In genomic region chr13:98651716-98652115, GRCh38 we compare ENCODE assay signal across 28 cellular contexts.
DNase-seq lines count a peak whose midpoint lies in the region; ATAC-seq, FAIRE-seq and TF ChIP-seq lines count a peak whose summit lies in the region.
"Had no signal": no experiment of that assay in that cellular context is flagged by ENCODE, and none has a peak within 500 bp of the region (broad histone marks: within the 10 kb centered on the region; RNA-seq: fewer than 3 reads in every experiment).

No MANE protein-coding gene starts in this region.

- WGBS in esophagus muscularis mucosa = 80% methylated on average over 6 of the region's 6 CpGs

- H3K4me1 Mint-ChIP-seq in CD14-positive monocyte = peaks cover 38% of the 10 kb centered on the region

- DNase-seq in CD14-positive monocyte (ENCODE audit: low spot score) (no peak), Peyer's patch (peak in 1 of 3 donors; percentile 28), epidermal melanocyte (ENCODE audit: insufficient read length, low spot score) (peak; percentile 55), esophagus muscularis mucosa (ENCODE audit: extremely low spot score) (no peak), GM19239 (ENCODE audit: insufficient read length, low spot score) (no peak)
- no peak for DNase-seq in activated CD4-positive, alpha-beta T cell treated with anti-CD3 and anti-CD28 coated beads for 1 hour
- DNase-seq: ACHN; CD8-positive, alpha-beta T cell; DMS53; GDM1; Kasumi-1; NCI-H1092; NCI-H1436 treated with DMSO at 0.1 percent for 48 hours; NCI-H2029 treated with DMSO at 0.1 percent for 48 hours; NCI-H226; NCI-H510A treated with DMSO at 0.1 percent for 48 hours; NCI-H82 had no signal

- H3K36me3 Mint-ChIP-seq in CD14-positive monocyte = no peaks in the 10 kb centered on the region
- H3K36me3 Mint-ChIP-seq: CD8-positive, alpha-beta T cell had no signal

- peaks cover 4 to 11% (median 6%) of the 10 kb centered on the region in 3 donors for H3K27me3 Mint-ChIP-seq in CD14-positive monocyte (ENCODE audit: low read depth in 3 of 3)

- ATAC-seq in GM19035 (IDR thresholded peaks at IDR 0.05; ENCODE audit: unreplicated experiment) = no peak
- ATAC-seq: CD8-positive, alpha-beta T cell; HCT116; Right ventricle myocardium inferior had no signal

- peaks cover 0 to 4% (median 0%) of the 10 kb centered on the region in 7 donors for H3K9me3 Mint-ChIP-seq in CD14-positive monocyte
- H3K9me3 Mint-ChIP-seq: CD8-positive, alpha-beta T cell had no signal

- peak overlapping the region in 4 of 7 donors; percentile 2 to 80 (median 27) for H3K27ac Mint-ChIP-seq in CD14-positive monocyte
- H3K27ac Mint-ChIP-seq: CD8-positive, alpha-beta T cell had no signal

- H3K9me3 ChIP-seq in Peyer's patch (no peaks in the 10 kb centered on the region), mucosa of rectum (ENCODE audit: control insufficient read depth in 2 of 2, low read length in 2 of 2) (no peaks in the 10 kb centered on the region), esophagus muscularis mucosa (no peaks in the 10 kb centered on the region)
- H3K9me3 ChIP-seq: BLaER1 had no signal

- H3K4me3 Mint-ChIP-seq in CD14-positive monocyte = no peak overlapping the region
- H3K4me3 Mint-ChIP-seq: CD8-positive, alpha-beta T cell had no signal

- no peak for FAIRE-seq in GM19239 (lab: Jason Lieb, UNC)
- FAIRE-seq: D721Med, GM18507, H1, RCC 7860 had no signal

- no peaks in the 10 kb centered on the region for H3K36me3 ChIP-seq in Peyer's patch
- H3K36me3 ChIP-seq in mucosa of rectum (ENCODE audit: control insufficient read depth in 2 of 2, insufficient read depth in 2 of 2, low read length in 2 of 2) = no peaks in the 10 kb centered on the region
- no peaks in the 10 kb centered on the region for H3K36me3 ChIP-seq in esophagus muscularis mucosa
- H3K36me3 ChIP-seq: BLaER1 had no signal

- H3K9ac ChIP-seq in mucosa of rectum (ENCODE audit: low read depth in 1 of 2, low read length in 2 of 2) = no peak overlapping the region
- H3K9ac ChIP-seq: BLaER1 had no signal

- TF ChIP-seq POLR2A in Peyer's patch (IDR thresholded peaks at IDR 0.05) (no peak), esophagus muscularis mucosa (IDR thresholded peaks at IDR 0.05; ENCODE audit: low read depth) (no peak)

- TF ChIP-seq CTCF in CD14-positive monocyte (IDR thresholded peaks at IDR 0.05) (no peak), Peyer's patch (IDR thresholded peaks at IDR 0.05) (no peak), esophagus muscularis mucosa (IDR thresholded peaks at IDR 0.05) (no peak)

- H3K27ac ChIP-seq in Peyer's patch = peak overlapping the region in 3 of 4 donors; percentile 60 to 83 (median 73)
- H3K27ac ChIP-seq in mucosa of rectum (ENCODE audit: low read depth in 2 of 2, low read length in 2 of 2) = peak overlapping the region; percentile 91 to 94
- no peak overlapping the region for H3K27ac ChIP-seq in esophagus muscularis mucosa (replicated peaks in 1 of 4)
- H3K27ac ChIP-seq: 22Rv1, BLaER1, SK-N-MC had no signal

- intact Hi-C loops in CD14-positive monocyte (cut with micrococcal nuclease) = loop anchor here (5.0 kb wide), 1 partner anchor 204 kb away; no protein-coding TSS in a partner anchor
- intact Hi-C loops in esophagus muscularis mucosa (cut with DNase I) = loop anchor here (5.0 kb wide), 1 partner anchor 69 kb away; no protein-coding TSS in a partner anchor

- TF ChIP-seq EP300 in esophagus muscularis mucosa (IDR thresholded peaks at IDR 0.05) = no peak

- H3K27me3 ChIP-seq in Peyer's patch (no peaks in the 10 kb centered on the region), mucosa of rectum (ENCODE audit: control insufficient read depth in 2 of 2, insufficient read depth in 2 of 2, low read length in 2 of 2) (no peaks in the 10 kb centered on the region), esophagus muscularis mucosa (no peaks in the 10 kb centered on the region)
- H3K27me3 ChIP-seq: BLaER1 had no signal

- peaks cover 0 to 25% (median 9%) of the 10 kb centered on the region in 4 donors for H3K4me1 ChIP-seq in Peyer's patch
- H3K4me1 ChIP-seq in mucosa of rectum (ENCODE audit: control insufficient read depth in 2 of 2, insufficient read depth in 2 of 2, low read length in 2 of 2) = peaks cover 23 to 53% of the 10 kb centered on the region in 2 donors
- H3K4me1 ChIP-seq in esophagus muscularis mucosa = peaks cover 0 to 8% (median 7%) of the 10 kb centered on the region in 4 donors
- H3K4me1 ChIP-seq: BLaER1 had no signal

- no peak overlapping the region for H3K4me3 ChIP-seq in Peyer's patch
- no peak overlapping the region for H3K4me3 ChIP-seq in mucosa of rectum (ENCODE audit: low read length in 2 of 2)
- H3K4me3 ChIP-seq in esophagus muscularis mucosa = no peak overlapping the region
- H3K4me3 ChIP-seq: BLaER1, SK-N-MC had no signal

Comparison
In these comparisons a context has a peak if more than half of its experiments do, and no peak if none do; other contexts are left out.
1. H3K27ac ChIP-seq: peak in Peyer's patch (3 of 4) and mucosa of rectum (2 of 2); none in esophagus muscularis mucosa (0 of 4).